30 cellular contexts compared by ENCODE assay signal in the genomic region with DNA sequence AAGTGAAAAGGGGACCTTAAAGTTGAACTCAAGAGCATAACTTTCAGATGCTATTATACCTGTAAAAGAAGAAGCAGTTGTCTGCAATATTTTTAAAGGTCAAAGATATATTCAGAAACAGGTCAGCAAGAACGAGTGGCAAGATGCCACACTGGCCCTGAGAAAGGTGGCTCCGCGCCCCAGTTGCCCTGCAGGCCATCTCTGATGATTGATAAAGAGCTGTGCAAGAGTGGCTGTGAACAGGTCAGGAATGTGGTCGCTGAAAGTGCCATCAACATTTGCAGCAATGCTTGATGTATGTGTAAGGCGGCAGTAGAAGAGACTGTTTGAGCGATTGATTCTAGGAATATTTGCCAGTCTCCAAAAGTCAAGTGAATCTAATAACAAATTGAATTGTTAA.
"Had no signal": no experiment of that assay in that cellular context is flagged by ENCODE, and none has a peak within 500 bp of the region (broad histone marks: within the 10 kb centered on the region; RNA-seq: fewer than 3 reads in every experiment).

No MANE protein-coding gene starts in this region.

- H3K27me3 ChIP-seq: brain microvascular endothelial cell, cardiac muscle cell, Peyer's patch had no signal

- H3K27ac ChIP-seq: brain microvascular endothelial cell, cardiac muscle cell, Peyer's patch, RWPE1, VCaP had no signal

- H3K9me3 ChIP-seq: Peyer's patch had no signal

- ATAC-seq: activated T-helper 17 cell treated with anti-CD3 and anti-CD28 coated beads, Interleukin-2, amount 50 U/mL, for 72 hours; K562; T-cell had no signal

- DNase-seq: activated CD4-positive, alpha-beta memory T cell treated with anti-CD3 and anti-CD28 coated beads, Interleukin-2, amount 10 ng/mL, durations not matched to agents 7 days and 5 days; activated CD4-positive, alpha-beta T cell treated with anti-CD3 and anti-CD28 coated beads, Interleukin-2, amount 50 U/mL, for 1 hour; activated CD4-positive, CD25-positive, alpha-beta regulatory T cell; activated gamma-delta T cell; activated naive CD4-positive, alpha-beta T cell treated with anti-CD3 and anti-CD28 coated beads, Interleukin-2, amount 10 ng/mL, durations not matched to agents 7 days and 5 days; activated naive CD8-positive, alpha-beta T cell treated with anti-CD3 and anti-CD28 coated beads for 36 hours; activated T-cell treated with anti-CD3 and anti-CD28 coated beads for 4 hours; activated T-cell treated with anti-CD3 and anti-CD28 coated beads, Interleukin-2, amount 50 U/mL, for 48 hours; brain microvascular endothelial cell; Karpas-422; MM.1S; NCI-H1105; NCI-H1436; NCI-H1694 treated with DMSO at 0.1 percent for 48 hours; NCI-H2029 treated with DMSO at 0.1 percent for 48 hours; NCI-H345; NCI-H510A; NCI-H526 treated with DMSO at 0.1 percent for 48 hours; NK-92 treated with Interleukin-12 subunit alpha and Interleukin-12 subunit beta, amount 100 ng/mL, for 24 hours; OCI-M1; Peyer's patch; SHP77 treated with DMSO at 0.1 percent for 48 hours; T-cell; T-helper 2 cell; T1000 had no signal

- H3K4me1 ChIP-seq: Peyer's patch had no signal

- H3K36me3 ChIP-seq: brain microvascular endothelial cell, cardiac muscle cell, Peyer's patch had no signal

- H3K4me3 ChIP-seq: cardiac muscle cell, K562, Peyer's patch had no signal
